Comparison of ENCODE assay signal across 7 cellular contexts in genomic region chr4:61734409-61734808, GRCh38.
"Had no signal": no experiment of that assay in that cellular context is flagged by ENCODE, and none has a peak within 500 bp of the region (broad histone marks: within the 10 kb centered on the region; RNA-seq: fewer than 3 reads in every experiment).

No MANE protein-coding gene starts in this region.

- FAIRE-seq: HepG2, HTR-8/SVneo, K562 had no signal

- DNase-seq: IMR-90, KBM-7 had no signal

- H3K27ac Mint-ChIP-seq: IgD-negative memory B cell had no signal

- H3K4me3 ChIP-seq: K562 had no signal

- ATAC-seq: HepG2, K562 had no signal

- H3K4me3 Mint-ChIP-seq: IgD-negative memory B cell had no signal

- H3K4me1 Mint-ChIP-seq: IgD-negative memory B cell had no signal

- H3K27me3 Mint-ChIP-seq: IgD-negative memory B cell had no signal

- H3K27ac ChIP-seq: HL-60 had no signal
